8 cellular contexts compared by ENCODE assay signal in the genomic region with DNA sequence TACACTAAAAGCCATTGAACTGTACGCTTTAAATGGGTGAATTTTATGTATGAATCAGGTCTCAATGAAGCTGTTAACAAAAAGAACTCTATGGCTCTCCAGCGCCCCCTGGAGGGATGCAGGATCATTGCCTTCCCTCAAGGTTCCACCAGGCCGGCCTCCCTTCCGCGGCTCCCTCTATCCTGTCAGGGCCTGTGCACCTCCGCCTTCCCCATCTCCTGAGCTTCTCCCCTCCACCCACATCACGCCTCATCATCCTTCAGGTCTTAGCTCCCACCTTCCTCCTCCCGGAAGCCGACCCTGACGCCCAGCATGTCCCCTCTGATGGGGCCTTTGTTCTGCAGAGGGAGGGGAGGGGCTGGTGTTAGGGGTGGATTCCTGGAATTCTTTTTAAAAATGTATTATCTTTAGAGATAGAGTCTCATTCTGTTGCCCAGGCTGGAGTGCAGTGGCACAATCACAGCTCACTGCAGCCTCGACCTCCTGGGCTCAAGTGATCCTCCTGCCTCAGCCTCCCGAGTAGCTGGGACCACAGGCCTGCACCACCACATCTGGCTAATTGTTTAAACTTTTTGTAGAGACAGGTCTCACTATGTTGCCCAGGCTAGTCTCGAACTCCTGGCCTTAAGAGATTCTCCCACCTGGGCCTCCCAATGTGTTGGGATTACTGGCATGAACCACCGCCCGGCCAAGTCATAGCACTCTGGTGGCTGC. TPM values are rescaled to one million over a fixed set of nuclear protein-coding genes. Genes with fewer than 3 reads are reported as not detected.
DNase-seq lines count a peak whose midpoint lies in the region; ATAC-seq and TF ChIP-seq lines count a peak whose summit lies in the region.

No MANE protein-coding gene starts in this region.

- no peaks in the 10 kb centered on the region for H3K9me3 Mint-ChIP-seq in activated CD4-positive, alpha-beta T cell treated with anti-CD3 and anti-CD28 coated beads, Interleukin-2, amount 10 ng/mL, durations not matched to agents 24 days and 14 days

- TF ChIP-seq POLR2A in right lobe of liver (IDR thresholded peaks at IDR 0.05) = no peak

- DNase-seq in AG08395 (ENCODE audit: low spot score) (peak; percentile 82), GM19238 (ENCODE audit: insufficient read length, low spot score) (peak; percentile 63), NCI-H446 (lab: John Stamatoyannopoulos, UW) (peak; percentile 42 to 73), dedifferentiated amniotic fluid mesenchymal stem cell (ENCODE audit: extremely low spot score) (peak; percentile 64), right lobe of liver (peak; percentile 81 to 87 (median 84))
- peak; percentile 94 for DNase-seq in activated CD4-positive, alpha-beta T cell treated with anti-CD3 and anti-CD28 coated beads, Interleukin-2, amount 10 ng/mL, durations not matched to agents 24 days and 14 days
- peak; percentile 65 to 80 (median 75) for DNase-seq in stimulated activated CD4-positive, alpha-beta T cell treated with anti-CD3 and anti-CD28 coated beads, TNF-alpha, amount 100 ng/mL, for 48 hours (ENCODE audit: low read depth in 3 of 3)

- H3K36me3 Mint-ChIP-seq in activated CD4-positive, alpha-beta T cell treated with anti-CD3 and anti-CD28 coated beads, Interleukin-2, amount 10 ng/mL, durations not matched to agents 24 days and 14 days (ENCODE audit: low read depth) = no peaks in the 10 kb centered on the region

- no peak overlapping the region for H3K27ac ChIP-seq in right lobe of liver

- H3K27ac Mint-ChIP-seq in activated CD4-positive, alpha-beta T cell treated with anti-CD3 and anti-CD28 coated beads, Interleukin-2, amount 10 ng/mL, durations not matched to agents 24 days and 14 days = no peak overlapping the region

- no peak overlapping the region for H3K4me3 Mint-ChIP-seq in activated CD4-positive, alpha-beta T cell treated with anti-CD3 and anti-CD28 coated beads, Interleukin-2, amount 10 ng/mL, durations not matched to agents 24 days and 14 days

- H3K27me3 ChIP-seq in right lobe of liver = no peaks in the 10 kb centered on the region

- TF ChIP-seq CTCF in right lobe of liver (IDR thresholded peaks at IDR 0.05) = peak; percentile 91 to 95 (median 92)

- no peaks in the 10 kb centered on the region for H3K36me3 ChIP-seq in right lobe of liver

- ATAC-seq in right lobe of liver (peak; percentile 94 to 96 (median 94)), HG02885 (IDR thresholded peaks at IDR 0.05; ENCODE audit: poor library complexity, unreplicated experiment) (no peak)

- H3K4me1 ChIP-seq in right lobe of liver = no peaks in the 10 kb centered on the region

- no peaks in the 10 kb centered on the region for H3K9me3 ChIP-seq in right lobe of liver

- WGBS in right lobe of liver (ENCODE audit: insufficient coverage, low coverage, low lambda C conversion rate, missing lambda C conversion rate) = 0% methylated on average over 5 of the region's 15 CpGs

- H3K27me3 Mint-ChIP-seq in activated CD4-positive, alpha-beta T cell treated with anti-CD3 and anti-CD28 coated beads, Interleukin-2, amount 10 ng/mL, durations not matched to agents 24 days and 14 days = peaks cover 4% of the 10 kb centered on the region

- no peak overlapping the region for H3K4me3 ChIP-seq in right lobe of liver

- peaks cover 4% of the 10 kb centered on the region for H3K4me1 Mint-ChIP-seq in activated CD4-positive, alpha-beta T cell treated with anti-CD3 and anti-CD28 coated beads, Interleukin-2, amount 10 ng/mL, durations not matched to agents 24 days and 14 days

- intact Hi-C loops in activated CD4-positive, alpha-beta T cell treated with anti-CD3 and anti-CD28 coated beads, Interleukin-2, amount 10 ng/mL, durations not matched to agents 24 days and 14 days (cut with micrococcal nuclease) = loop anchor here (1.0 kb wide), 1 partner anchor 95 kb away; no protein-coding TSS in a partner anchor
- intact Hi-C loops in right lobe of liver (cut with DNase I) = loop anchor here (5.0 kb wide), 2 partner anchors 94 to 99 kb away; no protein-coding TSS in a partner anchor

RNA-seq across cellular contexts. Expression of a gene that starts 27.7 kb away (rescaled TPM):
- total RNA-seq in activated CD4-positive, alpha-beta T cell treated with anti-CD3 and anti-CD28 coated beads, Interleukin-2, amount 10 ng/mL, durations not matched to agents 24 days and 14 days = not detected in 2 replicates
- total RNA-seq in right lobe of liver = 1 to 10 TPM in 1 of 6 experiments, under 1 TPM in 5; 0.53 to 1.6 (median 0.77) TPM

RNA-seq across cellular contexts. Expression of a gene that starts 42.6 kb away (rescaled TPM):
- 31.3 and 32.4 TPM in 2 replicates for total RNA-seq in activated CD4-positive, alpha-beta T cell treated with anti-CD3 and anti-CD28 coated beads, Interleukin-2, amount 10 ng/mL, durations not matched to agents 24 days and 14 days
- total RNA-seq in right lobe of liver = 10 to 100 TPM in 1 of 6 experiments, 1 to 10 TPM in 5; 5.2 to 11.9 (median 8.7) TPM

RNA-seq across cellular contexts. Expression of a gene that starts 59.7 kb away (rescaled TPM):
- total RNA-seq in activated CD4-positive, alpha-beta T cell treated with anti-CD3 and anti-CD28 coated beads, Interleukin-2, amount 10 ng/mL, durations not matched to agents 24 days and 14 days = not detected in 2 replicates
- total RNA-seq in right lobe of liver = 1 to 10 TPM; 1.1 to 6.6 (median 3.7) TPM
